Comparison of ENCODE assay signal across 27 cellular contexts in genomic region chr10:29319205-29319781, GRCh38. TPM values are rescaled to one million over a fixed set of nuclear protein-coding genes. Genes with fewer than 3 reads are reported as not detected.
DNase-seq lines count a peak whose midpoint lies in the region; ATAC-seq and TF ChIP-seq lines count a peak whose summit lies in the region.
"Had no signal": no experiment of that assay in that cellular context is flagged by ENCODE, and none has a peak within 500 bp of the region (broad histone marks: within the 10 kb centered on the region; RNA-seq: fewer than 3 reads in every experiment).

No MANE protein-coding gene starts in this region.

- H3K36me3 ChIP-seq in GM23338 (ENCODE audit: insufficient read depth) (no peaks in the 10 kb centered on the region), neuronal stem cell (replicated peaks in 1 of 2; ENCODE audit: control insufficient read depth in 2 of 2, insufficient read depth in 2 of 2, low read length in 2 of 2) (no peaks in the 10 kb centered on the region)
- H3K36me3 ChIP-seq: breast epithelium, prostate gland, stomach, upper lobe of right lung had no signal

- no peak overlapping the region for H2BK12ac ChIP-seq in neuronal stem cell (ENCODE audit: low read length)

- H3K4me3 ChIP-seq in GM23338: no peak overlapping the region
- no peak overlapping the region for H3K4me3 ChIP-seq in right cardiac atrium (ENCODE audit: low read length)
- no peak overlapping the region for H3K4me3 ChIP-seq in neuronal stem cell (ENCODE audit: low read length in 2 of 2)
- H3K4me3 ChIP-seq: breast epithelium, prostate gland, stomach, upper lobe of right lung had no signal

- no peaks in the 10 kb centered on the region for H3K9me2 ChIP-seq in GM23338 (ENCODE audit: insufficient read depth)

- TF ChIP-seq CTCF in GM23338 (conservative IDR thresholded peaks at IDR 0.05; ENCODE audit: low read depth in 2 of 2): no peak

- no peaks in the 10 kb centered on the region for H4K20me1 ChIP-seq in GM23338 (replicated peaks; ENCODE audit: insufficient read depth)

- H3K79me1 ChIP-seq in neuronal stem cell (ENCODE audit: low read depth, low read length): no peaks in the 10 kb centered on the region

- H3K27me3 Mint-ChIP-seq in GM23338 (ENCODE audit: insufficient read depth, low read depth, poor library complexity): peaks cover 9% of the 10 kb centered on the region

- H2BK15ac ChIP-seq in neuronal stem cell (ENCODE audit: low read length): no peak overlapping the region

- H2AK5ac ChIP-seq in neuronal stem cell (ENCODE audit: low read depth, low read length): no peak overlapping the region

- H2BK120ac ChIP-seq in neuronal stem cell (ENCODE audit: low read depth, low read length): no peak overlapping the region

- ATAC-seq in GM23338: no peak
- ATAC-seq in right cardiac atrium: peak; percentile 4 to 8
- no peak for ATAC-seq in HG02678 (IDR thresholded peaks at IDR 0.05; ENCODE audit: unreplicated experiment)
- ATAC-seq: CD8-positive, alpha-beta T cell had no signal

- WGBS in right cardiac atrium: 55% methylated on average over 13 of the region's 13 CpGs
- WGBS in neuronal stem cell (ENCODE audit: extremely low coverage in 2 of 2, insufficient read length in 2 of 2, insufficient replicate concordance in 1 of 2), 2 donors: no CpG with 5 or more reads among the region's 13 CpGs

- H4K8ac ChIP-seq in neuronal stem cell (ENCODE audit: low read depth, low read length): no peak overlapping the region

- H3K4ac ChIP-seq in neuronal stem cell (ENCODE audit: low read length): no peak overlapping the region

- H3K23ac ChIP-seq in neuronal stem cell (ENCODE audit: low read depth, low read length, poor library complexity): no peak overlapping the region

- DNase-seq in GM23338 (ENCODE audit: low spot score) (no peak), SK-N-DZ (ENCODE audit: low spot score) (peak; percentile 23), right cardiac atrium (peak in 1 of 3 donors; percentile 35), neuronal stem cell (ENCODE audit: low spot score) (no peak), NCI-H82 (lab: John Stamatoyannopoulos, UW) (no peak), pons (ENCODE audit: low spot score) (no peak)
- no peak for DNase-seq in activated T-cell treated with anti-CD3 and anti-CD28 coated beads, Interleukin-2, amount 50 U/mL, for 1 hour
- DNase-seq: activated CD4-positive, alpha-beta T cell treated with anti-CD3 and anti-CD28 coated beads, Interleukin-2, amount 50 U/mL, for 1 hour; activated CD8-positive, alpha-beta memory T cell treated with anti-CD3 and anti-CD28 coated beads, Interleukin-2, amount 50 U/mL, for 4 hours; CD8-positive, alpha-beta T cell; Kasumi-1; naive B cell; NCI-H1048; NCI-H2171; SHP77 treated with DMSO at 0.1 percent for 48 hours; stimulated activated CD4-positive, alpha-beta T cell treated with anti-CD3 and anti-CD28 coated beads, Interleukin-4, amount 100 ng/mL, for 24 hours; stomach; upper lobe of right lung had no signal

- no peak overlapping the region for H2BK5ac ChIP-seq in neuronal stem cell (ENCODE audit: low read length)

- H3K18ac ChIP-seq in neuronal stem cell (ENCODE audit: low read length): peak overlapping the region; percentile 36

- H3K9me3 ChIP-seq in right cardiac atrium (ENCODE audit: control insufficient read depth, low read length) (no peaks in the 10 kb centered on the region), neuronal stem cell (replicated peaks in 1 of 2; ENCODE audit: control insufficient read depth in 2 of 2, insufficient read depth in 1 of 2, low read depth in 1 of 2, low read length in 2 of 2) (no peaks in the 10 kb centered on the region)
- H3K9me3 ChIP-seq: breast epithelium, prostate gland, stomach, upper lobe of right lung had no signal

- H3K27ac ChIP-seq in GM23338 (ENCODE audit: low read depth) (no peak overlapping the region), right cardiac atrium (ENCODE audit: low read length) (peak overlapping the region; percentile 48), neuronal stem cell (replicated peaks; ENCODE audit: low read length) (no peak overlapping the region)
- H3K27ac ChIP-seq: stomach, upper lobe of right lung had no signal

- H3K36me3 Mint-ChIP-seq in GM23338 (ENCODE audit: low read depth): no peaks in the 10 kb centered on the region
- H3K36me3 Mint-ChIP-seq: CD8-positive, alpha-beta T cell; naive B cell had no signal

- H4K91ac ChIP-seq in neuronal stem cell (ENCODE audit: low read depth, low read length, poor library complexity): no peak overlapping the region

- H3F3A ChIP-seq in GM23338 (replicated peaks; ENCODE audit: low read depth): no peaks in the 10 kb centered on the region

- H3K9ac ChIP-seq in neuronal stem cell (ENCODE audit: low read depth, low read length, poor library complexity): no peak overlapping the region

- H3K4me1 Mint-ChIP-seq in GM23338: peaks cover 23% of the 10 kb centered on the region

- H3K4me2 ChIP-seq in GM23338 (no peak overlapping the region), neuronal stem cell (ENCODE audit: insufficient read depth, low read length, poor library complexity, severe bottlenecking) (no peak overlapping the region)

- H3K27ac Mint-ChIP-seq in GM23338: no peak overlapping the region
- H3K27ac Mint-ChIP-seq: activated naive CD8-positive, alpha-beta T cell treated with anti-CD3 and anti-CD28 coated beads, Interleukin-2, amount 50 U/mL, for 24 hours; CD8-positive, alpha-beta T cell; dendritic cell treated with granulocyte-macrophage colony-stimulating factor and Interleukin-4, amounts not matched to agents 40 ng/mL and 50 ng/mL, for 4 days; H9; T-helper 1 cell treated with Interleukin-12 subunit alpha and Interleukin-12 subunit beta and Interleukin-4 antibody, amounts not matched to agents 30 μg/mL and 1 μg/mL, for 36 hours had no signal

- H2AFZ ChIP-seq in GM23338 (peak overlapping the region; percentile 66; the same call in 1 of the 2 replicates), neuronal stem cell (ENCODE audit: low read length) (no peak overlapping the region)

- H3K4me3 Mint-ChIP-seq in GM23338: no peak overlapping the region
- H3K4me3 Mint-ChIP-seq: activated naive CD8-positive, alpha-beta T cell treated with anti-CD3 and anti-CD28 coated beads, Interleukin-2, amount 50 U/mL, for 24 hours; CD8-positive, alpha-beta T cell; H9; naive B cell; T-helper 1 cell treated with Interleukin-12 subunit alpha and Interleukin-12 subunit beta and Interleukin-4 antibody, amounts not matched to agents 30 μg/mL and 1 μg/mL, for 36 hours had no signal

- no peaks in the 10 kb centered on the region for H3K27me3 ChIP-seq in GM23338 (ENCODE audit: insufficient read depth)
- no peaks in the 10 kb centered on the region for H3K27me3 ChIP-seq in right cardiac atrium (ENCODE audit: control insufficient read depth, insufficient read depth)
- H3K27me3 ChIP-seq in neuronal stem cell (ENCODE audit: control insufficient read depth in 3 of 3, insufficient read depth in 3 of 3, low read depth in 1 of 3, low read length in 3 of 3): peaks cover 0 to 19% (median 0%) of the 10 kb centered on the region in 3 experiments
- H3K27me3 ChIP-seq: breast epithelium, upper lobe of right lung had no signal

- H3K79me2 ChIP-seq in GM23338 (replicated peaks; ENCODE audit: insufficient read depth): no peaks in the 10 kb centered on the region

- H3K14ac ChIP-seq in neuronal stem cell (ENCODE audit: low read length): no peak overlapping the region

- H3K4me1 ChIP-seq in GM23338 (ENCODE audit: insufficient read depth) (0 out of 2 replicates have a peak, but pooled peaks cover 3% of the 10 kb centered on the region), right cardiac atrium (ENCODE audit: control insufficient read depth, insufficient read depth, low read length) (no peaks in the 10 kb centered on the region), neuronal stem cell (ENCODE audit: control insufficient read depth in 2 of 2, insufficient read depth in 1 of 2, low read depth in 1 of 2, low read length in 2 of 2) (peaks cover 0 to 5% of the 10 kb centered on the region in 2 donors)
- H3K4me1 ChIP-seq: prostate gland, upper lobe of right lung had no signal

- H3K9me3 Mint-ChIP-seq in GM23338: no peaks in the 10 kb centered on the region
- H3K9me3 Mint-ChIP-seq: activated naive CD8-positive, alpha-beta T cell treated with anti-CD3 and anti-CD28 coated beads, Interleukin-2, amount 50 U/mL, for 24 hours; CD8-positive, alpha-beta T cell; dendritic cell treated with granulocyte-macrophage colony-stimulating factor and Interleukin-4, amounts not matched to agents 40 ng/mL and 50 ng/mL, for 4 days; H9; T-helper 1 cell treated with Interleukin-12 subunit alpha and Interleukin-12 subunit beta and Interleukin-4 antibody, amounts not matched to agents 30 μg/mL and 1 μg/mL, for 36 hours had no signal

- intact Hi-C loops in right cardiac atrium (cut with DNase I): no loop called here

TF ChIP-seq in GM23338, 12 proteins besides CTCF, POLR2A, EP300 and RAD21 (continues in another document):
- no peak for TF ChIP-seq ZNF114 (CRISPR knock-in tag; IDR thresholded peaks at IDR 0.05)

RNA-seq across cellular contexts. Expression of gene LYZL1, which starts 30.4 kb away (rescaled TPM):
- not detected in 2 replicates for total RNA-seq in GM23338 (2014; rRNA removed; shearing (Covaris generic))
- polyA plus RNA-seq in GM23338 (2016; fragmentation: Nextera tagmentation; extraction: Ambion mirVana) (not detected in 2 replicates), right cardiac atrium (not detected)
- polyA plus RNA-seq in SK-N-DZ (2014; cell fraction: cytosol; rRNA removed): not detected in 2 replicates
- not detected in 2 replicates for polyA plus RNA-seq in SK-N-DZ (2014; cell fraction: nucleus; rRNA removed)
- not detected for total RNA-seq in right cardiac atrium
- polyA plus RNA-seq in neuronal stem cell (2013, experiment 1 of 2): not detected
- not detected for polyA plus RNA-seq in neuronal stem cell (2013, experiment 2 of 2)
- total RNA-seq: breast epithelium; CD8-positive, alpha-beta T cell; H9; lung microvascular endothelial cell; OCI-LY7; stomach; upper lobe of right lung had no signal
- polyA plus RNA-seq: stomach had no signal

Comparison
In these comparisons a context has a peak if more than half of its experiments do, and no peak if none do; other contexts are left out.
1. ATAC-seq: peak in right cardiac atrium (2 of 2); none in GM23338 (single experiment) and HG02678 (single experiment).